In the genomic region with DNA sequence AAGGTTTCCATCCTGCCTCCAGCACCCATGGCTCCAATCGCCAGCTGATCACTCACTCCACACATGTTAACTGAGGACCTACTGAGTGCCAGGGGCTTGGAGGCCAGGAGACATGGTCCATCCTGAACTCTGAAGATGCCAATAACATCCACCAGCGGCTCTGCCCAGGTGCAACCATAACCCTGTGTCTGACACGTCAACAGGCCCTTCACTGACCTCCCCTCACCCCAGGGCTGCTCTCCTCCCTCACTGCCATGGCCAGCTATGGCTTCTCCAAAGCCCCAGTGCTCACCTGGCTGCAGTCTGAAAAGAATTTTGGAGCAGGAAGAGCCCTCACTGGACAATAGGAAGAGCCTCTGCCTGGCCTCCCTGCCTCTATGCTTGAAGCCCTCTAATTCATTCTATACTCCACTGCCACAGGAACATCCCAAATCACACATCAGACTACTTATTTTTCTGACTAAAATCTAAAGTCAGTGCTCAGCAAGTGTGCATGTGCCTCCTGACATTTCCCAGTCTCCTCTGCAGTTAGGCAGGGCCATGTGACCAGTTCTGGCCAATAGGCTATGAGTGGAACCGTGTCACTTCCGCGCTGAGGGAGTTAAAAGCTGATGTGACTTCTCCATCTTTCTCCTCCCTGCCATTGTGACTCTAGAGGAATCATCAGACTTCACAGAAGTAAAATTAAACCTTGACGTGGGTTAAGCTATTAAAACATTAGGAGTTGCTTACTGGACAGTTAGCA, we compare ENCODE assay signal across 18 cellular contexts. TPM values are rescaled to one million over a fixed set of nuclear protein-coding genes. Genes with fewer than 3 reads are reported as not detected.
A peak's percentile ranks its signal among the peaks of the same experiment; 100 is the strongest.
DNase-seq lines count a peak whose midpoint lies in the region; ATAC-seq, FAIRE-seq and TF ChIP-seq lines count a peak whose summit lies in the region.
"Had no signal": no experiment of that assay in that cellular context is flagged by ENCODE, and none has a peak within 500 bp of the region (broad histone marks: within the 10 kb centered on the region; RNA-seq: fewer than 3 reads in every experiment).

No MANE protein-coding gene starts in this region.

- intact Hi-C loops in left ventricle myocardium superior (cut with micrococcal nuclease) (no loop called here), GM12878 (cut with micrococcal nuclease; ENCODE audit: unreplicated experiment) (no loop called here), gastrocnemius medialis (cut with DNase I; ENCODE audit: low total_unique reads) (no loop called here)

- ATAC-seq in left ventricle myocardium superior, result no peak
- ATAC-seq in GM12878, result no peak
- ATAC-seq in gastrocnemius medialis, result no peak
- ATAC-seq in GM18868 (IDR thresholded peaks at IDR 0.05; ENCODE audit: unreplicated experiment), result no peak
- ATAC-seq: A549 had no signal

- WGBS in GM12878 (ENCODE audit: insufficient coverage, insufficient replicate concordance, low lambda C conversion rate, missing lambda C conversion rate), result 31% methylated on average over 7 of the region's 7 CpGs
- WGBS in endodermal cell (ENCODE audit: insufficient coverage in 1 of 2, insufficient read length in 1 of 2), 2 experiments, result 89 to 90% methylated on average over 4 to 7 of the region's 7 CpGs

- CTCF ChIA-PET in GM12878 (lab: Yijun Ruan, JAX), result no interaction called here

- H3K4me3 Mint-ChIP-seq in endodermal cell (no peak overlapping the region), type B pancreatic cell (no peak overlapping the region)
- H3K4me3 Mint-ChIP-seq: CD4-positive, alpha-beta memory T cell had no signal

- H3K27me3 Mint-ChIP-seq in endodermal cell (ENCODE audit: insufficient read depth) (peaks cover 5% of the 10 kb centered on the region), type B pancreatic cell (no peaks in the 10 kb centered on the region)

- FAIRE-seq in GM12878 (lab: Jason Lieb, UNC), result no peak
- FAIRE-seq: A549, GM12891, GM19239, H1 had no signal

- H3K27ac Mint-ChIP-seq in endodermal cell (no peak overlapping the region), type B pancreatic cell (no peak overlapping the region)
- H3K27ac Mint-ChIP-seq: CD4-positive, alpha-beta memory T cell had no signal

- BruUV-seq in GM12878 (replicated peaks; lab: Mats Ljungman, UMichigan), result no TSS peak

- H3K4me3 ChIP-seq in right atrium auricular region, result no peak overlapping the region
- no peak overlapping the region for H3K4me3 ChIP-seq in GM12878
- no peak overlapping the region for H3K4me3 ChIP-seq in endodermal cell (ENCODE audit: low read length)
- no peak overlapping the region for H3K4me3 ChIP-seq in gastrocnemius medialis
- H3K4me3 ChIP-seq: A549, HAP-1 had no signal

- peak; percentile 38 for DNase-seq in right atrium auricular region (ENCODE audit: low spot score)
- DNase-seq in left ventricle myocardium superior, result no peak
- no peak for DNase-seq in GM12878 (ENCODE audit: low read depth, low spot score)
- peak; percentile 28 for DNase-seq in endodermal cell
- peak; percentile 50 for DNase-seq in type B pancreatic cell (ENCODE audit: extremely low spot score, unreplicated experiment)
- DNase-seq in gastrocnemius medialis, result no peak
- DNase-seq: BE2C; CD4-positive, alpha-beta memory T cell; DMS79 had no signal

- H3K36me3 ChIP-seq in right atrium auricular region (no peaks in the 10 kb centered on the region), GM12878 (ENCODE audit: control insufficient read depth in 2 of 2, insufficient read depth in 2 of 2, low read length in 1 of 2) (no peaks in the 10 kb centered on the region), endodermal cell (ENCODE audit: control insufficient read depth, insufficient read depth, low read length) (no peaks in the 10 kb centered on the region), gastrocnemius medialis (no peaks in the 10 kb centered on the region)
- H3K36me3 ChIP-seq: BE2C, HAP-1 had no signal

- TF ChIP-seq POLR2A in GM12878 (IDR thresholded peaks at IDR 0.05; ENCODE audit: low read depth, low read length) (no peak), gastrocnemius medialis (IDR thresholded peaks at IDR 0.05) (no peak)

- no peaks in the 10 kb centered on the region for H3K9me3 ChIP-seq in right atrium auricular region
- no peaks in the 10 kb centered on the region; the same call in 2 of the 3 replicates for H3K9me3 ChIP-seq in GM12878 (replicated peaks; ENCODE audit: control insufficient read depth, insufficient read depth, low read length)
- no peaks in the 10 kb centered on the region for H3K9me3 ChIP-seq in endodermal cell (ENCODE audit: control insufficient read depth, low read length)
- H3K9me3 ChIP-seq in gastrocnemius medialis, result no peaks in the 10 kb centered on the region
- H3K9me3 ChIP-seq: A549, BE2C, HAP-1 had no signal

- RAD21 ChIA-PET in GM12878 (lab: Charles Lee; ENCODE audit: unreplicated experiment), result no interaction called here

- H3K36me3 Mint-ChIP-seq in endodermal cell (ENCODE audit: low read depth), result no peaks in the 10 kb centered on the region
- no peaks in the 10 kb centered on the region for H3K36me3 Mint-ChIP-seq in type B pancreatic cell

- no peaks in the 10 kb centered on the region for H3K79me2 ChIP-seq in GM12878 (ENCODE audit: control insufficient read depth, insufficient read depth, low read length)

- H3K27me3 ChIP-seq in right atrium auricular region (no peaks in the 10 kb centered on the region), GM12878 (replicated peaks in 1 of 2; ENCODE audit: control insufficient read depth in 2 of 2, insufficient read depth in 2 of 2, low read length in 1 of 2) (peaks cover 1 to 3% of the 10 kb centered on the region in 2 experiments; a peak in 2 of 4 replicates), endodermal cell (ENCODE audit: control insufficient read depth, insufficient read depth, low read length, poor library complexity, severe bottlenecking) (no peaks in the 10 kb centered on the region), gastrocnemius medialis (peaks cover 0 to 2% (median 0%) of the 10 kb centered on the region in 3 donors)
- H3K27me3 ChIP-seq: BE2C had no signal

- SMC1A ChIA-PET in GM12878 (lab: Charles Lee; ENCODE audit: uncharacterized antibody, unreplicated experiment), result interaction anchor here (1.0 kb wide), 1 partner anchor 21 kb away, joined by 3 read pairs; no protein-coding TSS in a partner anchor

- no peak overlapping the region for H3K9ac ChIP-seq in GM12878 (ENCODE audit: control insufficient read depth, insufficient read depth, low read length)
- no peak overlapping the region for H3K9ac ChIP-seq in endodermal cell (ENCODE audit: extremely low read depth, low read length, poor library complexity, severe bottlenecking)

- H3K4me1 ChIP-seq in right atrium auricular region, result no peaks in the 10 kb centered on the region
- H3K4me1 ChIP-seq in GM12878 (ENCODE audit: control insufficient read depth, insufficient read depth, low read length), result peaks cover 3% of the 10 kb centered on the region; the same call in 1 of the 2 replicates
- H3K4me1 ChIP-seq in endodermal cell (ENCODE audit: control insufficient read depth, insufficient read depth, low read length), result peaks cover 5% of the 10 kb centered on the region
- no peaks in the 10 kb centered on the region for H3K4me1 ChIP-seq in gastrocnemius medialis
- H3K4me1 ChIP-seq: A549, BE2C, HAP-1 had no signal

- in situ Hi-C loops in GM12878 (cut with MboI) (no loop called here), gastrocnemius medialis (cut with MboI; ENCODE audit: low sequenced_read_pairs in 4 of 4) (no loop called here)

- TF ChIP-seq RAD21 in GM12878 (IDR thresholded peaks at IDR 0.05; ENCODE audit: insufficient read depth, low read depth, low read length), result no peak

- peaks cover 2% of the 10 kb centered on the region for H3K9me3 Mint-ChIP-seq in endodermal cell
- no peaks in the 10 kb centered on the region for H3K9me3 Mint-ChIP-seq in type B pancreatic cell

- no peak for TF ChIP-seq EP300 in GM12878 (IDR thresholded peaks at IDR 0.05; ENCODE audit: borderline replicate concordance in 1 of 2, control insufficient read depth in 1 of 2, low read depth in 2 of 2, low read length in 2 of 2)

- H4K20me1 ChIP-seq in GM12878 (ENCODE audit: control insufficient read depth, insufficient read depth), result no peaks in the 10 kb centered on the region

- no peak overlapping the region for H3K27ac ChIP-seq in right atrium auricular region
- H3K27ac ChIP-seq in GM12878 (ENCODE audit: control insufficient read depth, insufficient read depth), result no peak overlapping the region
- H3K27ac ChIP-seq in endodermal cell (ENCODE audit: low read depth, low read length), result no peak overlapping the region
- no peak overlapping the region for H3K27ac ChIP-seq in gastrocnemius medialis
- H3K27ac ChIP-seq: A549, C4-2B had no signal

- H3K4me2 ChIP-seq in GM12878 (ENCODE audit: control insufficient read depth, insufficient read depth), result no peak overlapping the region
- H3K4me2 ChIP-seq: A549 had no signal

- no peak overlapping the region for H2AFZ ChIP-seq in GM12878 (ENCODE audit: control insufficient read depth, low read depth, low read length)

- H3K4me1 Mint-ChIP-seq in endodermal cell (peaks cover 19% of the 10 kb centered on the region), type B pancreatic cell (ENCODE audit: unreplicated experiment) (peaks cover 15% of the 10 kb centered on the region)
- H3K4me1 Mint-ChIP-seq: CD4-positive, alpha-beta memory T cell had no signal

- POLR2A ChIA-PET in GM12878 (lab: Charles Lee), result no interaction called here

- no peak for TF ChIP-seq CTCF in right atrium auricular region (IDR thresholded peaks at IDR 0.05)
- TF ChIP-seq CTCF in GM12878 (IDR thresholded peaks at IDR 0.05 in 2 of 3, conservative IDR thresholded peaks at IDR 0.05 in 1 of 3; ENCODE audit: control insufficient read depth in 2 of 3, extremely low read depth in 1 of 3, insufficient read depth in 1 of 3, low read depth in 3 of 3, low read length in 3 of 3), result no peak
- TF ChIP-seq CTCF in endodermal cell (conservative IDR thresholded peaks at IDR 0.05), result no peak
- no peak for TF ChIP-seq CTCF in type B pancreatic cell (conservative IDR thresholded peaks at IDR 0.05)
- TF ChIP-seq CTCF in gastrocnemius medialis (IDR thresholded peaks at IDR 0.05 in 4 of 5, conservative IDR thresholded peaks at IDR 0.05 in 1 of 5), result no peak

RNA-seq across cellular contexts. Expression of gene ZBTB7C, which starts 37.2 kb away (rescaled TPM):
- total RNA-seq in right atrium auricular region (1 to 10 TPM; 1.8 to 7.7 TPM), left ventricle myocardium superior (2.1 TPM), GM12878 (2014; rRNA removed) (under 0.01 TPM in 1 of 2 replicates, not detected in the other), GM12878 (2014; rRNA removed; fragmentation: Illumina TruSeq; extraction: Trizol) (not detected in 2 replicates), GM12878 (2021) (0.08 TPM in 1 of 2 replicates, not detected in the other), endodermal cell (under 1 TPM; 0.31 to 0.62 TPM), type B pancreatic cell (ENCODE audit: low replicate concordance) (13.0 and 40.9 TPM in 2 replicates), gastrocnemius medialis (10 to 100 TPM in 1 of 4 donors, 1 to 10 TPM in 1, under 1 TPM in 2; 0.53 to 12.3 (median 1.1) TPM)
- not detected in 2 replicates for total RNA-seq in GM12878 (2013; cell fraction: nucleolus; rRNA removed)
- polyA plus RNA-seq in GM12878 (2011; ENCODE audit: low read depth), result not detected
- polyA plus RNA-seq in GM12878 (2011; rRNA removed) (0.01 and 0.13 TPM in 2 replicates), GM12878 (2014; fragmentation: Illumina TruSeq; extraction: Trizol) (not detected in 2 replicates), GM12878 (2014; fragmentation: Nextera tagmentation; extraction: Ambion mirVana) (not detected), GM12878 (2014; rRNA removed) (not detected in 2 replicates), GM12878 (2016; fragmentation: Nextera tagmentation; extraction: Ambion mirVana) (not detected)
- 0.02 and 0.03 TPM in 2 replicates for polyA plus RNA-seq in GM12878 (2011; cell fraction: cytosol; rRNA removed)
- 0.01 TPM in 1 of 2 replicates, not detected in the other for polyA plus RNA-seq in GM12878 (2011; cell fraction: nucleus; rRNA removed)
- polyA plus RNA-seq in GM12878 (2012), result 0.04 and 0.22 TPM in 2 replicates
- 0.05 TPM in 1 of 2 replicates, not detected in the other for polyA minus RNA-seq in GM12878 (2011; rRNA and poly(A)+ RNA removed)
- polyA minus RNA-seq in GM12878 (2011; cell fraction: cytosol; rRNA and poly(A)+ RNA removed), result not detected in 2 replicates
- 0.36 TPM in 1 of 2 replicates, not detected in the other for polyA minus RNA-seq in GM12878 (2011; cell fraction: nucleus; rRNA and poly(A)+ RNA removed)
- 0.43 TPM for polyA plus RNA-seq in endodermal cell (2013, experiment 1 of 2)
- polyA plus RNA-seq in endodermal cell (2013, experiment 2 of 2), result 0.41 TPM
- total RNA-seq: CD4-positive, alpha-beta memory T cell; G401 had no signal
- polyA plus RNA-seq: AG04450 had no signal

Comparison
In these comparisons a context has a peak if more than half of its experiments do, and no peak if none do; other contexts are left out.
1. DNase-seq: peak in right atrium auricular region (single experiment), endodermal cell (single experiment) and type B pancreatic cell (single experiment); none in left ventricle myocardium superior (single experiment), GM12878 (single experiment) and gastrocnemius medialis (0 of 2).